In genomic region chr7:2196381-2197378, GRCh38 we compare ENCODE assay signal across 15 cellular contexts. TPM values are rescaled to one million over a fixed set of nuclear protein-coding genes. Genes with fewer than 3 reads are reported as not detected.
DNase-seq lines count a peak whose midpoint lies in the region; ATAC-seq and TF ChIP-seq lines count a peak whose summit lies in the region.
"Had no signal": no experiment of that assay in that cellular context is flagged by ENCODE, and none has a peak within 500 bp of the region (broad histone marks: within the 10 kb centered on the region; RNA-seq: fewer than 3 reads in every experiment).

No MANE protein-coding gene starts in this region.

- WGBS in gastroesophageal sphincter (ENCODE audit: low coverage in 1 of 2), 2 donors, result 87 to 100% methylated on average over 1 to 9 of the region's 32 CpGs

- H3K4me3 Mint-ChIP-seq in activated CD8-positive, alpha-beta T cell treated with anti-CD3 and anti-CD28 coated beads for 36 hours, result no peak overlapping the region
- H3K4me3 Mint-ChIP-seq in activated CD8-positive, alpha-beta T cell treated with anti-CD3 and anti-CD28 coated beads, Interleukin-2, amount 10 ng/mL, durations not matched to agents 7 days and 5 days, result no peak overlapping the region
- no peak overlapping the region for H3K4me3 Mint-ChIP-seq in stimulated activated naive B cell treated with anti-CD40 and anti-IgM and Interleukin-4, amounts not matched to agents 10 μg/mL and 1 μg/mL and 100 μg/mL, for 72 hours
- no peak overlapping the region for H3K4me3 Mint-ChIP-seq in chondrocyte (ENCODE audit: unreplicated experiment)
- H3K4me3 Mint-ChIP-seq: activated CD8-positive, alpha-beta memory T cell treated with anti-CD3 and anti-CD28 coated beads, Interleukin-2, amount 10 ng/mL, durations not matched to agents 7 days and 5 days; activated naive CD8-positive, alpha-beta T cell; GM23338 had no signal

- peak; percentile 23 for DNase-seq in activated CD8-positive, alpha-beta T cell treated with anti-CD3 and anti-CD28 coated beads for 36 hours
- DNase-seq in activated CD8-positive, alpha-beta T cell treated with anti-CD3 and anti-CD28 coated beads, Interleukin-2, amount 10 ng/mL, durations not matched to agents 7 days and 5 days, result no peak
- DNase-seq in NCI-H345 (lab: John Stamatoyannopoulos, UW) (peak; percentile 48), epithelial cell of prostate (ENCODE audit: low read depth, low spot score) (no peak), chondrocyte (ENCODE audit: low spot score) (no peak)
- no peak for DNase-seq in stimulated activated naive B cell treated with anti-CD40 and anti-IgM and Interleukin-4, amounts not matched to agents 10 μg/mL and 1 μg/mL and 100 μg/mL, for 72 hours
- DNase-seq: ACHN; activated CD8-positive, alpha-beta memory T cell treated with anti-CD3 and anti-CD28 coated beads, Interleukin-2, amount 10 ng/mL, durations not matched to agents 7 days and 5 days had no signal

- peaks cover 2% of the 10 kb centered on the region for H3K9me3 Mint-ChIP-seq in activated CD8-positive, alpha-beta T cell treated with anti-CD3 and anti-CD28 coated beads for 36 hours
- H3K9me3 Mint-ChIP-seq in activated CD8-positive, alpha-beta T cell treated with anti-CD3 and anti-CD28 coated beads, Interleukin-2, amount 10 ng/mL, durations not matched to agents 7 days and 5 days (ENCODE audit: insufficient read depth), result no peaks in the 10 kb centered on the region
- H3K9me3 Mint-ChIP-seq in stimulated activated naive B cell treated with anti-CD40 and anti-IgM and Interleukin-4, amounts not matched to agents 10 μg/mL and 1 μg/mL and 100 μg/mL, for 72 hours, result peaks cover 0 to 3% of the 10 kb centered on the region in 2 donors
- peaks cover 6% of the 10 kb centered on the region for H3K9me3 Mint-ChIP-seq in chondrocyte (ENCODE audit: low read depth)

- ATAC-seq in activated CD8-positive, alpha-beta T cell treated with anti-CD3 and anti-CD28 coated beads for 36 hours, result no peak
- no peak for ATAC-seq in activated CD8-positive, alpha-beta T cell treated with anti-CD3 and anti-CD28 coated beads, Interleukin-2, amount 10 ng/mL, durations not matched to agents 7 days and 5 days
- no peak for ATAC-seq in stimulated activated naive B cell treated with anti-CD40 and anti-IgM and Interleukin-4, amounts not matched to agents 10 μg/mL and 1 μg/mL and 100 μg/mL, for 72 hours (replicated peaks)
- ATAC-seq in HG03196 (IDR thresholded peaks at IDR 0.05; ENCODE audit: unreplicated experiment), result no peak
- no peak for ATAC-seq in gastroesophageal sphincter
- ATAC-seq: activated CD8-positive, alpha-beta memory T cell treated with anti-CD3 and anti-CD28 coated beads, Interleukin-2, amount 10 ng/mL, durations not matched to agents 7 days and 5 days; GM23338; K562 had no signal

- TF ChIP-seq CTCF in activated CD8-positive, alpha-beta T cell treated with anti-CD3 and anti-CD28 coated beads for 36 hours (IDR thresholded peaks at IDR 0.05), result no peak
- no peak for TF ChIP-seq CTCF in gastroesophageal sphincter (IDR thresholded peaks at IDR 0.05)
- TF ChIP-seq CTCF in chondrocyte (IDR thresholded peaks at IDR 0.05), result no peak

- peaks cover 0 to 11% (median 0%) of the 10 kb centered on the region in 3 donors for H3K4me1 ChIP-seq in gastroesophageal sphincter
- H3K4me1 ChIP-seq: Caco-2, parathyroid adenoma had no signal

- TF ChIP-seq POLR2A in gastroesophageal sphincter (IDR thresholded peaks at IDR 0.05), result no peak

- TF ChIP-seq EP300 in gastroesophageal sphincter (IDR thresholded peaks at IDR 0.05), result no peak

- CTCF ChIA-PET in activated CD8-positive, alpha-beta T cell treated with anti-CD3 and anti-CD28 coated beads for 36 hours (lab: Charles Lee), result interaction anchor here (0.9 to 2.3 kb wide), 2 partner anchors 13 to 151 kb away, joined by 3 to 6 read pairs; no protein-coding TSS in a partner anchor
- CTCF ChIA-PET in activated CD8-positive, alpha-beta T cell treated with anti-CD3 and anti-CD28 coated beads, Interleukin-2, amount 10 ng/mL, durations not matched to agents 7 days and 5 days (lab: Charles Lee), result no interaction called here

- POLR2A ChIA-PET in activated CD8-positive, alpha-beta T cell treated with anti-CD3 and anti-CD28 coated beads for 36 hours (lab: Charles Lee), result no interaction called here
- POLR2A ChIA-PET in activated CD8-positive, alpha-beta T cell treated with anti-CD3 and anti-CD28 coated beads, Interleukin-2, amount 10 ng/mL, durations not matched to agents 7 days and 5 days (lab: Charles Lee), result no interaction called here

- intact Hi-C loops in activated CD8-positive, alpha-beta T cell treated with anti-CD3 and anti-CD28 coated beads for 36 hours (cut with micrococcal nuclease), result no loop called here

- no peaks in the 10 kb centered on the region for H3K27me3 Mint-ChIP-seq in activated CD8-positive, alpha-beta T cell treated with anti-CD3 and anti-CD28 coated beads for 36 hours
- no peaks in the 10 kb centered on the region for H3K27me3 Mint-ChIP-seq in activated CD8-positive, alpha-beta T cell treated with anti-CD3 and anti-CD28 coated beads, Interleukin-2, amount 10 ng/mL, durations not matched to agents 7 days and 5 days (ENCODE audit: low read depth)
- H3K27me3 Mint-ChIP-seq in stimulated activated naive B cell treated with anti-CD40 and anti-IgM and Interleukin-4, amounts not matched to agents 10 μg/mL and 1 μg/mL and 100 μg/mL, for 72 hours, result no peaks in the 10 kb centered on the region
- H3K27me3 Mint-ChIP-seq in chondrocyte (ENCODE audit: low read depth), result no peaks in the 10 kb centered on the region
- H3K27me3 Mint-ChIP-seq: activated CD8-positive, alpha-beta memory T cell treated with anti-CD3 and anti-CD28 coated beads, Interleukin-2, amount 10 ng/mL, durations not matched to agents 7 days and 5 days; activated naive CD8-positive, alpha-beta T cell had no signal

- H3K36me3 Mint-ChIP-seq in activated CD8-positive, alpha-beta T cell treated with anti-CD3 and anti-CD28 coated beads for 36 hours (ENCODE audit: low read depth), result peaks cover 27% of the 10 kb centered on the region
- peaks cover 42% of the 10 kb centered on the region for H3K36me3 Mint-ChIP-seq in activated CD8-positive, alpha-beta T cell treated with anti-CD3 and anti-CD28 coated beads, Interleukin-2, amount 10 ng/mL, durations not matched to agents 7 days and 5 days (ENCODE audit: low read depth)
- H3K36me3 Mint-ChIP-seq in stimulated activated naive B cell treated with anti-CD40 and anti-IgM and Interleukin-4, amounts not matched to agents 10 μg/mL and 1 μg/mL and 100 μg/mL, for 72 hours, result peaks cover 50 to 66% of the 10 kb centered on the region in 2 donors
- H3K36me3 Mint-ChIP-seq in chondrocyte (ENCODE audit: low read depth), result peaks cover 15% of the 10 kb centered on the region

- H3K9me3 ChIP-seq in gastroesophageal sphincter, result peaks cover 0 to 8% (median 0%) of the 10 kb centered on the region in 3 donors

- H3K4me3 ChIP-seq in gastroesophageal sphincter, result no peak overlapping the region
- H3K4me3 ChIP-seq: GM23338, K562 had no signal

- H3K36me3 ChIP-seq in gastroesophageal sphincter, result peaks cover 0 to 63% of the 10 kb centered on the region in 2 donors

- no peak overlapping the region for H3K27ac Mint-ChIP-seq in activated CD8-positive, alpha-beta T cell treated with anti-CD3 and anti-CD28 coated beads for 36 hours
- H3K27ac Mint-ChIP-seq in activated CD8-positive, alpha-beta T cell treated with anti-CD3 and anti-CD28 coated beads, Interleukin-2, amount 10 ng/mL, durations not matched to agents 7 days and 5 days, result no peak overlapping the region
- peak overlapping the region; percentile 42 for H3K27ac Mint-ChIP-seq in stimulated activated naive B cell treated with anti-CD40 and anti-IgM and Interleukin-4, amounts not matched to agents 10 μg/mL and 1 μg/mL and 100 μg/mL, for 72 hours
- H3K27ac Mint-ChIP-seq in chondrocyte (ENCODE audit: unreplicated experiment), result no peak overlapping the region
- H3K27ac Mint-ChIP-seq: activated CD8-positive, alpha-beta memory T cell treated with anti-CD3 and anti-CD28 coated beads, Interleukin-2, amount 10 ng/mL, durations not matched to agents 7 days and 5 days; activated naive CD8-positive, alpha-beta T cell; GM23338 had no signal

- H3K27ac ChIP-seq in epithelial cell of prostate (peak overlapping the region; percentile 42), gastroesophageal sphincter (no peak overlapping the region)
- H3K27ac ChIP-seq: parathyroid adenoma had no signal

- H3K4me1 Mint-ChIP-seq in activated CD8-positive, alpha-beta T cell treated with anti-CD3 and anti-CD28 coated beads for 36 hours (ENCODE audit: low read depth), result peaks cover 4% of the 10 kb centered on the region
- peaks cover 3% of the 10 kb centered on the region for H3K4me1 Mint-ChIP-seq in activated CD8-positive, alpha-beta T cell treated with anti-CD3 and anti-CD28 coated beads, Interleukin-2, amount 10 ng/mL, durations not matched to agents 7 days and 5 days (ENCODE audit: low read depth)
- peaks cover 4 to 6% of the 10 kb centered on the region in 2 donors for H3K4me1 Mint-ChIP-seq in stimulated activated naive B cell treated with anti-CD40 and anti-IgM and Interleukin-4, amounts not matched to agents 10 μg/mL and 1 μg/mL and 100 μg/mL, for 72 hours
- H3K4me1 Mint-ChIP-seq in chondrocyte (ENCODE audit: low read depth), result no peaks in the 10 kb centered on the region
- H3K4me1 Mint-ChIP-seq: activated CD8-positive, alpha-beta memory T cell treated with anti-CD3 and anti-CD28 coated beads, Interleukin-2, amount 10 ng/mL, durations not matched to agents 7 days and 5 days; GM23338 had no signal

- no peaks in the 10 kb centered on the region for H3K27me3 ChIP-seq in gastroesophageal sphincter

RNA-seq across cellular contexts. Expression of gene MAD1L1, which starts 36.1 kb away (rescaled TPM):
- total RNA-seq in activated CD8-positive, alpha-beta T cell treated with anti-CD3 and anti-CD28 coated beads for 36 hours, result 10 to 100 TPM; 40.0 to 44.7 TPM
- total RNA-seq in activated CD8-positive, alpha-beta T cell treated with anti-CD3 and anti-CD28 coated beads, Interleukin-2, amount 10 ng/mL, durations not matched to agents 7 days and 5 days, result 10 to 100 TPM; 79.8 to 82.7 TPM
- total RNA-seq in gastroesophageal sphincter, result 10 to 100 TPM; 22.3 to 56.6 (median 35.0) TPM
- total RNA-seq in chondrocyte, result 22.7 to 31.0 TPM (median 23.8 TPM) in 3 replicates

RNA-seq across cellular contexts. Expression of gene MRM2, which starts 45.3 kb away (rescaled TPM):
- 10 to 100 TPM; 30.3 to 31.9 TPM for total RNA-seq in activated CD8-positive, alpha-beta T cell treated with anti-CD3 and anti-CD28 coated beads for 36 hours
- total RNA-seq in activated CD8-positive, alpha-beta T cell treated with anti-CD3 and anti-CD28 coated beads, Interleukin-2, amount 10 ng/mL, durations not matched to agents 7 days and 5 days, result 10 to 100 TPM; 36.7 to 37.8 TPM
- total RNA-seq in gastroesophageal sphincter, result 10 to 100 TPM; 16.0 to 21.9 (median 17.8) TPM
- 17.7 to 19.8 TPM (median 17.8 TPM) in 3 replicates for total RNA-seq in chondrocyte

RNA-seq across cellular contexts. Expression of gene NUDT1, which starts 45.3 kb away (rescaled TPM):
- total RNA-seq in activated CD8-positive, alpha-beta T cell treated with anti-CD3 and anti-CD28 coated beads for 36 hours, result 10 to 100 TPM; 90.2 to 93.9 TPM
- total RNA-seq in activated CD8-positive, alpha-beta T cell treated with anti-CD3 and anti-CD28 coated beads, Interleukin-2, amount 10 ng/mL, durations not matched to agents 7 days and 5 days, result 100 to 1,000 TPM; 126 to 130 TPM
- total RNA-seq in gastroesophageal sphincter (10 to 100 TPM in 2 of 4 donors, 1 to 10 TPM in 2; 4.3 to 15.9 (median 10.6) TPM), chondrocyte (9.5 to 15.2 TPM (median 10.0 TPM) in 3 replicates)

Comparison
In these comparisons a context has a peak if more than half of its experiments do, and no peak if none do; other contexts are left out.
1. DNase-seq: peak in activated CD8-positive, alpha-beta T cell treated with anti-CD3 and anti-CD28 coated beads for 36 hours (single experiment) and NCI-H345 (single experiment); none in activated CD8-positive, alpha-beta T cell treated with anti-CD3 and anti-CD28 coated beads, Interleukin-2, amount 10 ng/mL, durations not matched to agents 7 days and 5 days (single experiment), epithelial cell of prostate (single experiment), stimulated activated naive B cell treated with anti-CD40 and anti-IgM and Interleukin-4, amounts not matched to agents 10 μg/mL and 1 μg/mL and 100 μg/mL, for 72 hours (single experiment) and chondrocyte (single experiment).